ENCODE assay signal across 27 cellular contexts in the genomic region with DNA sequence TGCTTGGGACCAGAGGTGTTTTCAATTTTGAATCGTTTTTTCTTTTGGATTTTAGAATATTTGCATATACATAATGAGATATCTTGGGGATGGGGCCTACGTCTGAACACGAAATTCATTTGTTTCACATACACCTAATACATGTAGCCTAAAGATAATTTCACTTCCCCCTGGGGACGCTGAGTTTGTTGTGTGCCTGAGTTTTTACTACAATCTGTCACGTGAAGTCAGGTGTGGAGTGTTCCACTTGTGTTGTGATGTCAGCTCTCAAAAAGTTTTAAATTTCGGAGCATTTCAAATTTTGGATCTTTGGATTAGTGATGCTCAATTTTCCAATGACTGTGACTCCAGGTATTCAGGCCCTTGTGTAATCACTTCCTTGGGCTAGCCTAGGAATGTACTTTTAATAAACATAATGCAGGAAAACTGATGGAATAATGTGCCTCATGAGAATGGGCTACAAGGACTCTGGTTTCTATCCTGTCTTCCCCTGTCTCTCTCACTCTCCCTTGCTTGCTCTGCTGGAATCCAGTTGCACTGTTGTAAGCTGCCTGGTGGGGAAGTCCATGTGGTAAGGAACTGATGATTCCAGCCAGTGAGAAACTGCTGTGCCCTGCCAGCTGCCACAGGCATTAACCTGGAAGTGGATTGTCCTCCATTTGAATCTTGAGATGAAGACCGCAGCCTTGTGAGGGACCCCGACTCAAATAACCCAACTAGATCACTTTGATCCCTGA.
DNase-seq lines count a peak whose midpoint lies in the region; ATAC-seq, FAIRE-seq and TF ChIP-seq lines count a peak whose summit lies in the region.
"Had no signal": no experiment of that assay in that cellular context is flagged by ENCODE, and none has a peak within 500 bp of the region (broad histone marks: within the 10 kb centered on the region; RNA-seq: fewer than 3 reads in every experiment).

No MANE protein-coding gene starts in this region.

- no peaks in the 10 kb centered on the region for H3K79me1 ChIP-seq in trophoblast cell (ENCODE audit: low read length)

- H3K27me3 ChIP-seq in trophoblast cell (ENCODE audit: insufficient read depth, low read length) = no peaks in the 10 kb centered on the region
- H3K27me3 ChIP-seq: adrenal gland, BLaER1, gastroesophageal sphincter, right atrium auricular region had no signal

- no peak overlapping the region for H2AK5ac ChIP-seq in trophoblast cell (ENCODE audit: low read length)

- H4K12ac ChIP-seq in trophoblast cell (ENCODE audit: low read depth, low read length) = no peak overlapping the region

- no peak for ATAC-seq in HG03196 (IDR thresholded peaks at IDR 0.05; ENCODE audit: unreplicated experiment)
- ATAC-seq: gastroesophageal sphincter, left colon, Panc1 had no signal

- no peak overlapping the region for H2BK120ac ChIP-seq in trophoblast cell (ENCODE audit: insufficient read depth, low read length, poor library complexity)

- H3K4me3 ChIP-seq in choroid plexus epithelial cell (ENCODE audit: low read depth, low read length) (no peak overlapping the region), trophoblast cell (ENCODE audit: low read depth, low read length) (no peak overlapping the region)
- H3K4me3 ChIP-seq: adrenal gland, BLaER1, gastroesophageal sphincter, right atrium auricular region, thoracic aorta had no signal

- H2BK5ac ChIP-seq in trophoblast cell (ENCODE audit: low read depth, low read length, poor library complexity) = no peak overlapping the region

- no peak overlapping the region for H3K4ac ChIP-seq in trophoblast cell (ENCODE audit: low read depth, low read length)

- H4K91ac ChIP-seq in trophoblast cell (ENCODE audit: low read depth, low read length) = no peak overlapping the region

- no peak overlapping the region for H3K27ac ChIP-seq in trophoblast cell (ENCODE audit: low read depth, low read length)
- H3K27ac ChIP-seq: adrenal gland, BLaER1, gastroesophageal sphincter, right atrium auricular region, thoracic aorta had no signal

- no peaks in the 10 kb centered on the region for H3K36me3 ChIP-seq in trophoblast cell (ENCODE audit: control insufficient read depth in 1 of 2, insufficient read depth in 2 of 2, low read length in 2 of 2)
- H3K36me3 ChIP-seq: adrenal gland, BLaER1, gastroesophageal sphincter, right atrium auricular region, thoracic aorta had no signal

- H2BK12ac ChIP-seq in trophoblast cell (ENCODE audit: low read length) = peak overlapping the region; percentile 51

- H3K14ac ChIP-seq in trophoblast cell (ENCODE audit: low read length) = no peak overlapping the region

- TF ChIP-seq CTCF in choroid plexus epithelial cell (conservative IDR thresholded peaks at IDR 0.05; ENCODE audit: low read depth, low read length) = no peak

- no peaks in the 10 kb centered on the region for H3K79me2 ChIP-seq in trophoblast cell (ENCODE audit: control insufficient read depth, insufficient read depth, low read length, poor library complexity)

- H3K18ac ChIP-seq in trophoblast cell (ENCODE audit: low read length) = no peak overlapping the region

- peaks cover 0 to 6% of the 10 kb centered on the region in 2 experiments for H3K4me1 ChIP-seq in trophoblast cell (ENCODE audit: control insufficient read depth in 1 of 2, insufficient read depth in 2 of 2, low read length in 2 of 2)
- H3K4me1 ChIP-seq: adrenal gland, BLaER1, gastroesophageal sphincter, right atrium auricular region had no signal

- no peak for FAIRE-seq in GM12891 (lab: Jason Lieb, UNC)
- FAIRE-seq: endothelial cell of umbilical vein, HTR-8/SVneo had no signal

- H4K8ac ChIP-seq in trophoblast cell (ENCODE audit: low read depth, low read length) = no peak overlapping the region

- TF ChIP-seq POLR2A in GM12891 (IDR thresholded peaks at IDR 0.05; ENCODE audit: low read depth, low read length) = no peak

- no peak for DNase-seq in GM12891 (ENCODE audit: insufficient read length, low spot score)
- peak; percentile 59 for DNase-seq in LHCN-M2 (ENCODE audit: low read depth)
- DNase-seq in choroid plexus epithelial cell (ENCODE audit: low read depth) = peak; percentile 0
- DNase-seq in trophoblast cell = no peak
- DNase-seq in cortex of kidney (lab: John Stamatoyannopoulos, UW) = no peak
- DNase-seq in hepatic stellate cell (ENCODE audit: low spot score) = no peak
- DNase-seq: activated CD4-positive, alpha-beta memory T cell treated with anti-CD3 and anti-CD28 coated beads for 36 hours; activated CD4-positive, alpha-beta T cell treated with anti-CD3 and anti-CD28 coated beads for 1 hour; activated naive CD4-positive, alpha-beta T cell treated with anti-CD3 and anti-CD28 coated beads for 36 hours; adrenal gland; DMS 273 treated with DMSO at 0.1 percent for 48 hours; hippocampal formation; left colon; MM.1S; NCI-H1930; NCI-H526; NK-92 treated with Interleukin-12 subunit alpha and Interleukin-12 subunit beta, amount 100 ng/mL, for 24 hours; SIG-M5; stimulated activated CD8-positive, alpha-beta memory T cell treated with anti-CD3 and anti-CD28 coated beads, Interleukin-4, amount 100 ng/mL, for 48 hours had no signal

- H3K9ac ChIP-seq in trophoblast cell (ENCODE audit: low read length) = no peak overlapping the region
- H3K9ac ChIP-seq: BLaER1 had no signal

- H3K9me3 ChIP-seq in trophoblast cell (ENCODE audit: insufficient read depth, low read depth, low read length) = no peaks in the 10 kb centered on the region
- H3K9me3 ChIP-seq: adrenal gland, BLaER1, gastroesophageal sphincter, right atrium auricular region, thoracic aorta had no signal

- no peak overlapping the region for H3K4me2 ChIP-seq in trophoblast cell (ENCODE audit: low read length)
- H3K4me2 ChIP-seq: BLaER1 had no signal

- no CpG with 5 or more reads among the region's 8 CpGs for WGBS in trophoblast cell (ENCODE audit: extremely low coverage, insufficient coverage, insufficient read length)

- no peak overlapping the region for H2AFZ ChIP-seq in trophoblast cell (ENCODE audit: insufficient read depth, low read length, poor library complexity)

- no peak overlapping the region for H3K23ac ChIP-seq in trophoblast cell (ENCODE audit: low read length)

TF ChIP-seq in GM12891, 5 proteins besides CTCF, POLR2A, EP300 and RAD21:
- TF ChIP-seq SPI1 (IDR thresholded peaks at IDR 0.05; ENCODE audit: low read depth, low read length) (peak; percentile 86), POLR2AphosphoS5 (IDR thresholded peaks at IDR 0.05; ENCODE audit: low read depth, low read length) (no peak), POU2F2 (IDR thresholded peaks at IDR 0.05; ENCODE audit: low read depth, low read length) (no peak)

Comparison
In these comparisons a context has a peak if more than half of its experiments do, and no peak if none do; other contexts are left out.
1. DNase-seq: peak in LHCN-M2 (single experiment) and choroid plexus epithelial cell (single experiment); none in GM12891 (single experiment), trophoblast cell (0 of 2), cortex of kidney (single experiment) and hepatic stellate cell (single experiment).